In the genomic region with DNA sequence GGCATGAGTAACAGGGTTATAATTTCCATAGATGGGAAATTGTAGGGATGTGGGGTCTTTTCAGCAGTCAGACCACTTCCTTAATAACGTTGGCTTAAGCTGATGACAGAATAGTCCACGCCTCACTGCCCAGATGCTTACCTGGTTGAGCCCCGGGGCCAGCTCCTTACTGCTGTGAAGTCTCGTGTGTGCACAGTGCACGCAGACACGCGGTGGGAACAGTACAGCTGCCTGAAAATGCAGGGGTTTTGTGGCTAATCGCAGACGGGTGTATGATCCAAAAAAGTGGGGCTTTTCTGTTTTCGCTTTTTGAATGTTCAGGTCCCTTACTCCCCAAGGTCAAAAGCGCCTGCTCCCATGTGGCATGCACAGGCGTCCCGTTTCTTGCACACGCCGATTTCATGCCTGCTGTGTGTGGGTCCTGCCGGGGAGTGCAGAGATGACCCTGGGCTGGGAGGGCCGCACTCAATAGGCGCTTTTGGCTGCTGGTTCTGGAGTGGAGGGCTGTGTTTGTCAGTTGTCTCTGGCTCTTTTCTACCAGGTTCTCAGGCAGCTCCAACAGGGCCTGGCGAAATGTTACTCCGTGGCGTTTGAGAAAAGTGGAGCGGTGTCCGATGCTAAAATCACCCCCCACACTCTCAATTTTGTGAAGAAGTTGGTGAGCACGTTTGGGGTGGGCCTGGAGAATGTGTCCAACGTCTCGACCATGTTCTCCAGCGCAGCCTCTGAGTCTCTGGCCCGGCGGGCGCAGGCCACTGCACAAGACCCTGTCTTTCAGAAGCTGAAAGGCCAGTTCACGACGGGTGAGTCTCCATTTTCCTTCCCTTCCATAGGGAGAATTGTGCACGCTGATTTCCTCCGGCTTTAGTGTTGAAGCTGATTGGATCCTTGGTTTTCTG, we compare ENCODE assay signal across 21 cellular contexts.
DNase-seq lines count a peak whose midpoint lies in the region; ATAC-seq and TF ChIP-seq lines count a peak whose summit lies in the region.
"Had no signal": no experiment of that assay in that cellular context is flagged by ENCODE, and none has a peak within 500 bp of the region (broad histone marks: within the 10 kb centered on the region; RNA-seq: fewer than 3 reads in every experiment).

No MANE protein-coding gene starts in this region.

- H3K9me3 ChIP-seq in right atrium auricular region, result no peaks in the 10 kb centered on the region

- peaks cover 7 to 11% of the 10 kb centered on the region in 2 donors for H3K4me1 Mint-ChIP-seq in stimulated activated naive B cell treated with anti-CD40 and anti-IgM and Interleukin-4, amounts not matched to agents 10 μg/mL and 1 μg/mL and 100 μg/mL, for 72 hours
- peaks cover 6% of the 10 kb centered on the region for H3K4me1 Mint-ChIP-seq in activated T-helper 1 cell treated with anti-CD3 and anti-CD28 coated beads, Interleukin-12 subunit alpha, Interleukin-12 subunit beta, Interleukin-2, Interleukin-4 antibody, amounts not matched to agents 30 ng/mL and 10 ng/mL and 1 ng/mL, durations not matched to agents 14 hours and 24 hours and 36 hours (ENCODE audit: low read depth)

- no peak for TF ChIP-seq CTCF in right atrium auricular region (IDR thresholded peaks at IDR 0.05)

- no peak overlapping the region for H3K4me3 Mint-ChIP-seq in stimulated activated naive B cell treated with anti-CD40 and anti-IgM and Interleukin-4, amounts not matched to agents 10 μg/mL and 1 μg/mL and 100 μg/mL, for 72 hours
- H3K4me3 Mint-ChIP-seq in activated T-helper 1 cell treated with anti-CD3 and anti-CD28 coated beads, Interleukin-12 subunit alpha, Interleukin-12 subunit beta, Interleukin-2, Interleukin-4 antibody, amounts not matched to agents 30 ng/mL and 10 ng/mL and 1 ng/mL, durations not matched to agents 14 hours and 24 hours and 36 hours, result no peak overlapping the region

- no peaks in the 10 kb centered on the region for H3K27me3 ChIP-seq in right atrium auricular region

- no peaks in the 10 kb centered on the region for H3K4me1 ChIP-seq in right atrium auricular region

- H3K27ac Mint-ChIP-seq in stimulated activated naive B cell treated with anti-CD40 and anti-IgM and Interleukin-4, amounts not matched to agents 10 μg/mL and 1 μg/mL and 100 μg/mL, for 72 hours, result peak overlapping the region; percentile 42
- H3K27ac Mint-ChIP-seq in activated T-helper 1 cell treated with anti-CD3 and anti-CD28 coated beads, Interleukin-12 subunit alpha, Interleukin-12 subunit beta, Interleukin-2, Interleukin-4 antibody, amounts not matched to agents 30 ng/mL and 10 ng/mL and 1 ng/mL, durations not matched to agents 14 hours and 24 hours and 36 hours, result no peak overlapping the region

- peaks cover 36 to 49% of the 10 kb centered on the region in 2 donors for H3K36me3 Mint-ChIP-seq in stimulated activated naive B cell treated with anti-CD40 and anti-IgM and Interleukin-4, amounts not matched to agents 10 μg/mL and 1 μg/mL and 100 μg/mL, for 72 hours
- H3K36me3 Mint-ChIP-seq in activated T-helper 1 cell treated with anti-CD3 and anti-CD28 coated beads, Interleukin-12 subunit alpha, Interleukin-12 subunit beta, Interleukin-2, Interleukin-4 antibody, amounts not matched to agents 30 ng/mL and 10 ng/mL and 1 ng/mL, durations not matched to agents 14 hours and 24 hours and 36 hours (ENCODE audit: low read depth), result peaks cover 46% of the 10 kb centered on the region

- no peaks in the 10 kb centered on the region for H3K27me3 Mint-ChIP-seq in stimulated activated naive B cell treated with anti-CD40 and anti-IgM and Interleukin-4, amounts not matched to agents 10 μg/mL and 1 μg/mL and 100 μg/mL, for 72 hours
- H3K27me3 Mint-ChIP-seq in activated T-helper 1 cell treated with anti-CD3 and anti-CD28 coated beads, Interleukin-12 subunit alpha, Interleukin-12 subunit beta, Interleukin-2, Interleukin-4 antibody, amounts not matched to agents 30 ng/mL and 10 ng/mL and 1 ng/mL, durations not matched to agents 14 hours and 24 hours and 36 hours (ENCODE audit: insufficient read depth), result no peaks in the 10 kb centered on the region

- intact Hi-C loops in left cardiac atrium (cut with DNase I), result no loop called here
- intact Hi-C loops in activated T-helper 1 cell treated with anti-CD3 and anti-CD28 coated beads, Interleukin-12 subunit alpha, Interleukin-12 subunit beta, Interleukin-2, Interleukin-4 antibody, amounts not matched to agents 30 ng/mL and 10 ng/mL and 1 ng/mL, durations not matched to agents 14 hours and 24 hours and 36 hours (cut with micrococcal nuclease), result no loop called here

- ATAC-seq in left cardiac atrium (no peak), HG02571 (IDR thresholded peaks at IDR 0.05; ENCODE audit: unreplicated experiment) (no peak)
- no peak for ATAC-seq in stimulated activated naive B cell treated with anti-CD40 and anti-IgM and Interleukin-4, amounts not matched to agents 10 μg/mL and 1 μg/mL and 100 μg/mL, for 72 hours (replicated peaks)

- peaks cover 87% of the 10 kb centered on the region for H3K36me3 ChIP-seq in right atrium auricular region

- no peaks in the 10 kb centered on the region for H3K9me3 Mint-ChIP-seq in stimulated activated naive B cell treated with anti-CD40 and anti-IgM and Interleukin-4, amounts not matched to agents 10 μg/mL and 1 μg/mL and 100 μg/mL, for 72 hours
- no peaks in the 10 kb centered on the region for H3K9me3 Mint-ChIP-seq in activated T-helper 1 cell treated with anti-CD3 and anti-CD28 coated beads, Interleukin-12 subunit alpha, Interleukin-12 subunit beta, Interleukin-2, Interleukin-4 antibody, amounts not matched to agents 30 ng/mL and 10 ng/mL and 1 ng/mL, durations not matched to agents 14 hours and 24 hours and 36 hours

- no peak overlapping the region for H3K27ac ChIP-seq in right atrium auricular region
- H3K27ac ChIP-seq: GM23248, RWPE1 had no signal

- H3K4me3 ChIP-seq in right atrium auricular region, result no peak overlapping the region
- H3K4me3 ChIP-seq: GM23248 had no signal

- DNase-seq in left cardiac atrium (peak; percentile 6), right atrium auricular region (ENCODE audit: low spot score) (no peak), islet precursor cell (peak; percentile 28), RPMI8226 (no peak)
- no peak for DNase-seq in stimulated activated naive B cell treated with anti-CD40 and anti-IgM and Interleukin-4, amounts not matched to agents 10 μg/mL and 1 μg/mL and 100 μg/mL, for 72 hours
- no peak for DNase-seq in activated T-helper 1 cell treated with anti-CD3 and anti-CD28 coated beads, Interleukin-12 subunit alpha, Interleukin-12 subunit beta, Interleukin-2, Interleukin-4 antibody, amounts not matched to agents 30 ng/mL and 10 ng/mL and 1 ng/mL, durations not matched to agents 14 hours and 24 hours and 36 hours (ENCODE audit: low spot score)
- DNase-seq: Calu3, DMS79 treated with DMSO at 0.1 percent for 48 hours, GM23248, H7, KBM-7, MV-4-11, NCI-H1105, NCI-H146, NCI-H1930, NCI-H446 treated with DMSO at 0.1 percent for 48 hours, NCI-H526, NCI-H82, SHP77 had no signal

Comparison
In these comparisons a context has a peak if more than half of its experiments do, and no peak if none do; other contexts are left out.
1. DNase-seq: peak in left cardiac atrium (single experiment) and islet precursor cell (single experiment); none in right atrium auricular region (single experiment), stimulated activated naive B cell treated with anti-CD40 and anti-IgM and Interleukin-4, amounts not matched to agents 10 μg/mL and 1 μg/mL and 100 μg/mL, for 72 hours (single experiment), activated T-helper 1 cell treated with anti-CD3 and anti-CD28 coated beads, Interleukin-12 subunit alpha, Interleukin-12 subunit beta, Interleukin-2, Interleukin-4 antibody, amounts not matched to agents 30 ng/mL and 10 ng/mL and 1 ng/mL, durations not matched to agents 14 hours and 24 hours and 36 hours (single experiment) and RPMI8226 (single experiment).